In the genomic region with DNA sequence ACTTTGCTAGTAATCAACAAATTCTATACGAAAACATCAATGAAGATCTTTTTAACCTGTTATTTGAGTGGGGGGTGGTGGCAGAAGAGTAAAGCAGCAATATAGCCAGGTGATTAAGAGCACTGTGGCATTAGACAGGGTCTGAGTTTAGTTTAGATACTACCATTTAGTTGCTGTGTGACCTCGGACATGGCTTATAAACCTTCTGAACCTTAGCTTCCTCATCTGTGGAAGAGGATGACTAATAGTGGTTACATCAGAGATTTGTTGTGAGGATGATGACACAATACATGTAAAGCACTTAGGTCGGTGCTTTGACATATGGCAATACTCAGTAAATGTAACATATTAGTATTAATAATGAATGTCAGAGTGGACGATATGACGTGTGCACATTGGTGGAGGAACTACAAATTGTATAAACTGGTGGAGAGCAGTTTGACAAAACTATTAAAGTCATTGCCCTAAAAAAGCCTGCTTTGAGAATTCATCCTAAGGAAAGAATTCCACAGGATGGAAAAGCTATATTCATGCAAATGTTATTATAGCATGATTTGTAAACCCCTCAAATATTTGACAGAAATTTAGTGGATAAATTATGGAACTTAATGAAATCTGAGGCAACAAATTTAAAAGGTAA, we compare ENCODE assay signal across 12 cellular contexts. TPM values are rescaled to one million over a fixed set of nuclear protein-coding genes. Genes with fewer than 3 reads are reported as not detected.
A peak's percentile ranks its signal among the peaks of the same experiment; 100 is the strongest.
DNase-seq lines count a peak whose midpoint lies in the region; ATAC-seq and TF ChIP-seq lines count a peak whose summit lies in the region.
"Had no signal": no experiment of that assay in that cellular context is flagged by ENCODE, and none has a peak within 500 bp of the region (broad histone marks: within the 10 kb centered on the region; RNA-seq: fewer than 3 reads in every experiment).

No MANE protein-coding gene starts in this region.

- no peaks in the 10 kb centered on the region for H3K9me3 ChIP-seq in lower lobe of right lung
- H3K9me3 ChIP-seq in CD4-positive, alpha-beta memory T cell (ENCODE audit: control insufficient read depth in 1 of 2, low read length in 2 of 2), result no peaks in the 10 kb centered on the region
- H3K9me3 ChIP-seq in spleen, result no peaks in the 10 kb centered on the region
- no peaks in the 10 kb centered on the region for H3K9me3 ChIP-seq in neuronal stem cell (replicated peaks in 1 of 2; ENCODE audit: control insufficient read depth in 2 of 2, insufficient read depth in 1 of 2, low read depth in 1 of 2, low read length in 2 of 2)
- H3K9me3 ChIP-seq: gastrocnemius medialis, neutrophil, SJSA1 had no signal

- peaks cover 1 to 12% of the 10 kb centered on the region in 2 donors for H3K27me3 Mint-ChIP-seq in CD4-positive, alpha-beta memory T cell

- H4K8ac ChIP-seq in neuronal stem cell (ENCODE audit: low read depth, low read length), result no peak overlapping the region

- H3K4me3 ChIP-seq in lower lobe of right lung (no peak overlapping the region), spleen (no peak overlapping the region), neuronal stem cell (ENCODE audit: low read length in 2 of 2) (no peak overlapping the region)
- no peak overlapping the region for H3K4me3 ChIP-seq in CD4-positive, alpha-beta memory T cell (ENCODE audit: low read length in 2 of 2)
- H3K4me3 ChIP-seq: gastrocnemius medialis, SJSA1 had no signal

- no peak overlapping the region for H2AFZ ChIP-seq in neuronal stem cell (ENCODE audit: low read length)

- no peak for TF ChIP-seq POLR2A in spleen (IDR thresholded peaks at IDR 0.05)

- H3K27me3 ChIP-seq in lower lobe of right lung (ENCODE audit: low read depth), result no peaks in the 10 kb centered on the region
- H3K27me3 ChIP-seq in CD4-positive, alpha-beta memory T cell (ENCODE audit: insufficient read depth, low read length), result no peaks in the 10 kb centered on the region
- H3K27me3 ChIP-seq in spleen (replicated peaks in 1 of 7), result no peaks in the 10 kb centered on the region
- no peaks in the 10 kb centered on the region for H3K27me3 ChIP-seq in neuronal stem cell (ENCODE audit: control insufficient read depth in 3 of 3, insufficient read depth in 3 of 3, low read depth in 1 of 3, low read length in 3 of 3)
- H3K27me3 ChIP-seq: neutrophil had no signal

- no peaks in the 10 kb centered on the region for H3K9me3 Mint-ChIP-seq in CD4-positive, alpha-beta memory T cell
- H3K9me3 Mint-ChIP-seq: activated naive CD4-positive, alpha-beta T cell treated with anti-CD3 and anti-CD28 coated beads for 36 hours had no signal

- H3K9ac ChIP-seq in neuronal stem cell (ENCODE audit: low read depth, low read length, poor library complexity), result no peak overlapping the region

- 66 to 84% (median 70%) methylated on average over 5 of the region's 5 CpGs for WGBS in spleen, 5 donors
- no CpG with 5 or more reads among the region's 5 CpGs for WGBS in neuronal stem cell (ENCODE audit: extremely low coverage in 2 of 2, insufficient read length in 2 of 2, insufficient replicate concordance in 1 of 2), 2 donors

- no peak overlapping the region for H4K91ac ChIP-seq in neuronal stem cell (ENCODE audit: low read depth, low read length, poor library complexity)

- ATAC-seq in GM18520 (IDR thresholded peaks at IDR 0.05; ENCODE audit: unreplicated experiment) (peak; percentile 51), HG02885 (IDR thresholded peaks at IDR 0.05; ENCODE audit: poor library complexity, unreplicated experiment) (peak; percentile 70), lower lobe of right lung (peak; percentile 35 to 54)
- ATAC-seq: gastrocnemius medialis had no signal

- no peak overlapping the region for H3K23ac ChIP-seq in neuronal stem cell (ENCODE audit: low read depth, low read length, poor library complexity)

- CTCF ChIA-PET in CD4-positive, alpha-beta memory T cell (lab: Charles Lee; ENCODE audit: partially characterized antibody), result no interaction called here

- no peak overlapping the region for H3K27ac Mint-ChIP-seq in CD4-positive, alpha-beta memory T cell
- H3K27ac Mint-ChIP-seq: activated naive CD4-positive, alpha-beta T cell treated with anti-CD3 and anti-CD28 coated beads for 36 hours had no signal

- H2BK5ac ChIP-seq in neuronal stem cell (ENCODE audit: low read length), result no peak overlapping the region

- no peak overlapping the region for H3K4me2 ChIP-seq in neuronal stem cell (ENCODE audit: insufficient read depth, low read length, poor library complexity, severe bottlenecking)

- H3K36me3 Mint-ChIP-seq in CD4-positive, alpha-beta memory T cell, result no peaks in the 10 kb centered on the region

- H3K79me1 ChIP-seq in neuronal stem cell (ENCODE audit: low read depth, low read length), result no peaks in the 10 kb centered on the region

- TF ChIP-seq CTCF in lower lobe of right lung (IDR thresholded peaks at IDR 0.05) (no peak), spleen (IDR thresholded peaks at IDR 0.05 in 8 of 11, conservative IDR thresholded peaks at IDR 0.05 in 3 of 11) (no peak)

- DNase-seq in RKO (ENCODE audit: low spot score) (peak; percentile 72), lower lobe of right lung (no peak), glomerular visceral epithelial cell (ENCODE audit: extremely low spot score) (no peak), spleen (no peak), neuronal stem cell (ENCODE audit: low spot score) (no peak)
- no peak for DNase-seq in CD4-positive, alpha-beta memory T cell
- DNase-seq: activated naive CD4-positive, alpha-beta T cell treated with anti-CD3 and anti-CD28 coated beads for 36 hours; gastrocnemius medialis had no signal

- H3K4me3 Mint-ChIP-seq in CD4-positive, alpha-beta memory T cell, result no peak overlapping the region
- H3K4me3 Mint-ChIP-seq: activated naive CD4-positive, alpha-beta T cell treated with anti-CD3 and anti-CD28 coated beads for 36 hours had no signal

- H3K4ac ChIP-seq in neuronal stem cell (ENCODE audit: low read length), result no peak overlapping the region

- H3K18ac ChIP-seq in neuronal stem cell (ENCODE audit: low read length), result no peak overlapping the region

- H2AK5ac ChIP-seq in neuronal stem cell (ENCODE audit: low read depth, low read length), result no peak overlapping the region

- no peak overlapping the region for H2BK15ac ChIP-seq in neuronal stem cell (ENCODE audit: low read length)

- H3K14ac ChIP-seq in neuronal stem cell (ENCODE audit: low read length), result no peak overlapping the region

- H2BK12ac ChIP-seq in neuronal stem cell (ENCODE audit: low read length), result no peak overlapping the region

- no peaks in the 10 kb centered on the region for H3K4me1 ChIP-seq in lower lobe of right lung
- H3K4me1 ChIP-seq in CD4-positive, alpha-beta memory T cell (ENCODE audit: insufficient read depth, low read length), result peaks cover 4% of the 10 kb centered on the region
- H3K4me1 ChIP-seq in spleen, result peaks cover 0 to 24% (median 7%) of the 10 kb centered on the region in 6 donors
- H3K4me1 ChIP-seq in neuronal stem cell (ENCODE audit: control insufficient read depth in 2 of 2, insufficient read depth in 1 of 2, low read depth in 1 of 2, low read length in 2 of 2), result peaks cover 0 to 3% of the 10 kb centered on the region in 2 donors
- H3K4me1 ChIP-seq: SJSA1 had no signal

- H3K36me3 ChIP-seq in lower lobe of right lung (no peaks in the 10 kb centered on the region), spleen (no peaks in the 10 kb centered on the region), neuronal stem cell (replicated peaks in 1 of 2; ENCODE audit: control insufficient read depth in 2 of 2, insufficient read depth in 2 of 2, low read length in 2 of 2) (no peaks in the 10 kb centered on the region)
- H3K36me3 ChIP-seq in CD4-positive, alpha-beta memory T cell (ENCODE audit: insufficient read depth, low read length), result no peaks in the 10 kb centered on the region
- H3K36me3 ChIP-seq: gastrocnemius medialis, neutrophil, SJSA1 had no signal

- POLR2A ChIA-PET in CD4-positive, alpha-beta memory T cell (lab: Charles Lee; ENCODE audit: partially characterized antibody), result interaction anchor here (1.0 to 1.4 kb wide), 3 partner anchors 25 to 67 kb away, joined by 3 to 4 read pairs (median 3); a partner anchor contains a TSS

- intact Hi-C loops in lower lobe of right lung (cut with DNase I), result no loop called here
- intact Hi-C loops in CD4-positive, alpha-beta memory T cell (cut with micrococcal nuclease), result no loop called here
- intact Hi-C loops in spleen (cut with DNase I; ENCODE audit: low total_unique reads), result no loop called here

- no peak overlapping the region for H2BK120ac ChIP-seq in neuronal stem cell (ENCODE audit: low read depth, low read length)

- H3K4me1 Mint-ChIP-seq in CD4-positive, alpha-beta memory T cell, result peaks cover 0 to 6% (median 5%) of the 10 kb centered on the region in 4 donors

- H3K27ac ChIP-seq in lower lobe of right lung (no peak overlapping the region), spleen (no peak overlapping the region), neuronal stem cell (replicated peaks; ENCODE audit: low read length) (no peak overlapping the region)
- H3K27ac ChIP-seq in CD4-positive, alpha-beta memory T cell (ENCODE audit: low read depth, low read length), result no peak overlapping the region
- H3K27ac ChIP-seq: gastrocnemius medialis, neutrophil, SJSA1 had no signal

RNA-seq across cellular contexts. Expression of a gene that starts 24.3 kb away (rescaled TPM):
- total RNA-seq in lower lobe of right lung, result 10.4 TPM
- not detected for total RNA-seq in CD4-positive, alpha-beta memory T cell
- polyA plus RNA-seq in CD4-positive, alpha-beta memory T cell, result not detected
- not detected for total RNA-seq in spleen
- polyA plus RNA-seq in spleen, result under 1 TPM in 1 of 3 donors, not detected in 2; 0.11 TPM
- polyA plus RNA-seq in neuronal stem cell (2013, experiment 1 of 2), result 1.3 TPM
- polyA plus RNA-seq in neuronal stem cell (2013, experiment 2 of 2), result 1.4 TPM
- total RNA-seq: activated naive CD4-positive, alpha-beta T cell treated with anti-CD3 and anti-CD28 coated beads for 36 hours; SJSA1 had no signal

RNA-seq across cellular contexts. Expression of a gene that starts 48.7 kb away (rescaled TPM):
- 48.4 TPM for total RNA-seq in lower lobe of right lung
- total RNA-seq in CD4-positive, alpha-beta memory T cell, result 100 to 1,000 TPM in 1 of 2 experiments, 10 to 100 TPM in 1; 99.0 to 108 TPM
- 10 to 100 TPM; 40.5 to 54.5 TPM for polyA plus RNA-seq in CD4-positive, alpha-beta memory T cell
- total RNA-seq in spleen, result 10 to 100 TPM; 47.1 to 89.7 (median 68.2) TPM
- 10 to 100 TPM; 26.9 to 38.7 (median 27.1) TPM for polyA plus RNA-seq in spleen
- 17.2 TPM for polyA plus RNA-seq in neuronal stem cell (2013, experiment 1 of 2)
- polyA plus RNA-seq in neuronal stem cell (2013, experiment 2 of 2), result 18.6 TPM

RNA-seq across cellular contexts. Expression of a gene that starts 53.4 kb away (rescaled TPM):
- total RNA-seq in lower lobe of right lung, result 51.0 TPM
- total RNA-seq in CD4-positive, alpha-beta memory T cell, result 10 to 100 TPM; 67.9 to 68.5 TPM
- polyA plus RNA-seq in CD4-positive, alpha-beta memory T cell, result 10 to 100 TPM; 71.1 to 88.1 TPM
- total RNA-seq in spleen, result 10 to 100 TPM; 43.5 to 63.7 (median 52.9) TPM
- 10 to 100 TPM; 69.1 to 76.0 (median 73.2) TPM for polyA plus RNA-seq in spleen
- polyA plus RNA-seq in neuronal stem cell (2013, experiment 1 of 2), result 26.6 TPM
- 25.4 TPM for polyA plus RNA-seq in neuronal stem cell (2013, experiment 2 of 2)
